ENCODE assay signal across 22 cellular contexts in the genomic region with DNA sequence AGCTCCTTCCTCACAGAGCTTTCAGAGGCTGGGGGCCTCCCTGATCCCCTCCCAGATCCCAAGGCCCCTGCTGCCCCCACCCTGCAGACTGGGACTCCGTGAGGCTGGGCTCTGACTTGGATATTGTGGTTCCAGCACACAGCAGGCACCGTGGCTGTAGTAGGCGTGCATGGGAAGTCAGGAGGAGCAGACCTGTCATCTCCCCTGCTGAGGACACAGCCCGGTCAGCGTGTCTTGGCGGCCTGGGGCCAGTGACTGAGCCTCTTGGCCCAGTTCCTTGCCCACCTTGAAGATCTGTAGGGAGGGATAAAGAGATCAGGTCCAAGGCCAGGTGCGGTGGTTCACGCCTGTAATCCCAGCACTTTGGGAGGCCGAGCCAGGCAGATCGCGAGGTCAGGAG. TPM values are rescaled to one million over a fixed set of nuclear protein-coding genes. Genes with fewer than 3 reads are reported as not detected.
DNase-seq lines count a peak whose midpoint lies in the region; ATAC-seq, FAIRE-seq and TF ChIP-seq lines count a peak whose summit lies in the region.
"Had no signal": no experiment of that assay in that cellular context is flagged by ENCODE, and none has a peak within 500 bp of the region (broad histone marks: within the 10 kb centered on the region; RNA-seq: fewer than 3 reads in every experiment).

No MANE protein-coding gene starts in this region.

- peaks cover 0 to 20% of the 10 kb centered on the region in 2 experiments; a peak in 3 of 5 replicates for H3K27me3 ChIP-seq in HepG2 (ENCODE audit: control insufficient read depth in 1 of 2, insufficient read depth in 2 of 2, low read length in 2 of 2)
- H3K27me3 ChIP-seq in right lobe of liver: no peaks in the 10 kb centered on the region
- H3K27me3 ChIP-seq in K562 (ENCODE audit: control insufficient read depth in 2 of 2, insufficient read depth in 2 of 2, low read length in 2 of 2): no peaks in the 10 kb centered on the region
- no peaks in the 10 kb centered on the region for H3K27me3 ChIP-seq in mesendoderm (ENCODE audit: insufficient read depth, low read length, poor library complexity)
- no peaks in the 10 kb centered on the region for H3K27me3 ChIP-seq in osteoblast (ENCODE audit: insufficient read depth, low read length)
- H3K27me3 ChIP-seq in HAP-1 (ENCODE audit: low read depth): no peaks in the 10 kb centered on the region

- ATAC-seq in HepG2 (peak; percentile 27; the same call in 1 of the 3 replicates), right lobe of liver (no peak), K562 (no peak)
- ATAC-seq: A549, GM12878 had no signal

- no peak overlapping the region for H2BK120ac ChIP-seq in mesendoderm (ENCODE audit: low read depth, low read length)

- TF ChIP-seq EP300 in HepG2 (IDR thresholded peaks at IDR 0.05; ENCODE audit: low read depth in 2 of 2, low read length in 2 of 2) (no peak), HepG2 (CRISPR knock-in tag; IDR thresholded peaks at IDR 0.05; ENCODE audit: borderline replicate concordance) (no peak), K562 (IDR thresholded peaks at IDR 0.05; ENCODE audit: low read length) (no peak)

- H3K79me2 ChIP-seq in HepG2 (ENCODE audit: insufficient read depth, low read length): no peaks in the 10 kb centered on the region
- no peaks in the 10 kb centered on the region for H3K79me2 ChIP-seq in K562 (ENCODE audit: control insufficient read depth, insufficient read depth, low read length)
- no peaks in the 10 kb centered on the region for H3K79me2 ChIP-seq in mesendoderm (ENCODE audit: control insufficient read depth, insufficient read depth, low read length)
- H3K79me2 ChIP-seq in osteoblast (ENCODE audit: insufficient read depth, low read length): no peaks in the 10 kb centered on the region

- H3K9ac ChIP-seq in HepG2 (ENCODE audit: insufficient read depth, low read depth, low read length) (no peak overlapping the region), K562 (ENCODE audit: insufficient read depth in 1 of 2, low read depth in 2 of 2, low read length in 2 of 2) (peak overlapping the region in 1 of 2 experiments; percentile 86; a peak in 2 of 4 replicates), mesendoderm (ENCODE audit: low read length) (no peak overlapping the region)
- H3K9ac ChIP-seq: GM23248 had no signal

- peak overlapping the region; percentile 25 for H3K56ac ChIP-seq in mesendoderm (ENCODE audit: low read length)

- no peak overlapping the region for H3K4ac ChIP-seq in mesendoderm (ENCODE audit: low read depth, low read length)

- H4K8ac ChIP-seq in mesendoderm (ENCODE audit: low read depth, low read length): no peak overlapping the region

- H2BK5ac ChIP-seq in mesendoderm (ENCODE audit: low read length): no peak overlapping the region

- no peak overlapping the region for H3K23ac ChIP-seq in mesendoderm (ENCODE audit: low read length)

- H3K9me1 ChIP-seq in K562 (ENCODE audit: control insufficient read depth, insufficient read depth, low read length): no peaks in the 10 kb centered on the region

- no peak overlapping the region for H2AK5ac ChIP-seq in mesendoderm (ENCODE audit: low read length)

- CTCF ChIA-PET in HepG2 (lab: Yijun Ruan, JAX; ENCODE audit: low intra/inter-chr PET ratio, low total read pairs) (no interaction called here), K562 (lab: Yijun Ruan, JAX; ENCODE audit: low intra/inter-chr PET ratio) (no interaction called here)

- DNase-seq in HepG2 (ENCODE audit: low spot score) (no peak), right lobe of liver (no peak), K562 (ENCODE audit: extremely low read depth in 1 of 4, low spot score in 3 of 4) (no peak), mesendoderm (no peak), osteoblast (ENCODE audit: insufficient read length, low spot score, missing footprints) (peak; percentile 44), HAP-1 (ENCODE audit: low spot score in 2 of 2) (no peak), NCI-H524 treated with DMSO at 0.1 percent for 48 hours (lab: John Stamatoyannopoulos, UW) (no peak), SHP77 treated with DMSO at 0.1 percent for 48 hours (lab: John Stamatoyannopoulos, UW) (no peak)
- DNase-seq: AML-193; Caco-2; CD4-positive, alpha-beta T cell; DMS153; DND-41; EL; GM23248 had no signal

- H3K18ac ChIP-seq in mesendoderm (ENCODE audit: low read length): no peak overlapping the region

- TF ChIP-seq RAD21 in HepG2 (CRISPR knock-in tag; IDR thresholded peaks at IDR 0.05): no peak
- TF ChIP-seq RAD21 in K562 (CRISPR knock-in tag; conservative IDR thresholded peaks at IDR 0.05 in 1 of 2, IDR thresholded peaks at IDR 0.05 in 1 of 2): no peak

- intact Hi-C loops in HepG2 (cut with micrococcal nuclease; ENCODE audit: unreplicated experiment): no loop called here
- intact Hi-C loops in right lobe of liver (cut with DNase I): no loop called here
- intact Hi-C loops in K562 (cut with micrococcal nuclease): no loop called here

- WGBS in HepG2 (ENCODE audit: low lambda C conversion rate): 47% methylated on average over 8 of the region's 11 CpGs
- 87% methylated on average over 7 of the region's 11 CpGs for WGBS in right lobe of liver (ENCODE audit: insufficient coverage, low coverage, low lambda C conversion rate, missing lambda C conversion rate)
- WGBS in K562 (ENCODE audit: insufficient coverage, low coverage, missing lambda C conversion rate): 72% methylated on average over 8 of the region's 11 CpGs
- no CpG with 5 or more reads among the region's 11 CpGs for WGBS in mesendoderm (ENCODE audit: extremely low coverage, insufficient coverage, low lambda C conversion rate)

- H3K27ac ChIP-seq in HepG2 (ENCODE audit: extremely low read length, insufficient read depth, low read length) (no peak overlapping the region), right lobe of liver (no peak overlapping the region), K562 (ENCODE audit: extremely low read depth, low read depth, low read length) (no peak overlapping the region), mesendoderm (ENCODE audit: low read depth, low read length) (no peak overlapping the region), osteoblast (ENCODE audit: low read depth, low read length) (no peak overlapping the region)
- H3K27ac ChIP-seq: 22Rv1, C4-2B, GM23248 had no signal

- in situ Hi-C loops in HepG2 (cut with HindIII; ENCODE audit: extremely low pct_ligation_motif_present, low pct_unique_long_range_greater_than_20kb) (no loop called here), K562 (cut with MboI) (no loop called here), HAP-1 (cut with MboI; ENCODE audit: low sequenced_read_pairs) (no loop called here)

- no peak overlapping the region for H2BK15ac ChIP-seq in mesendoderm (replicated peaks; ENCODE audit: low read depth)

- POLR2A ChIA-PET in HepG2 (lab: Yijun Ruan, JAX) (no interaction called here), K562 (lab: Yijun Ruan, JAX) (interaction anchor here (1.0 kb wide), 1 partner anchor 9 kb away, joined by 3 read pairs; no protein-coding TSS in a partner anchor)

- no peak overlapping the region for H3K4me3 ChIP-seq in HepG2 (replicated peaks in 1 of 3; ENCODE audit: insufficient read depth in 1 of 3, low read depth in 2 of 3, low read length in 3 of 3)
- H3K4me3 ChIP-seq in right lobe of liver: no peak overlapping the region
- no peak overlapping the region for H3K4me3 ChIP-seq in K562
- no peak overlapping the region for H3K4me3 ChIP-seq in mesendoderm (ENCODE audit: low read length)
- no peak overlapping the region for H3K4me3 ChIP-seq in osteoblast (ENCODE audit: insufficient read depth, low read length)
- H3K4me3 ChIP-seq in HAP-1: no peak overlapping the region
- H3K4me3 ChIP-seq: A549, GM12878, GM23248 had no signal

- no peaks in the 10 kb centered on the region for H3K4me1 ChIP-seq in HepG2 (ENCODE audit: insufficient read depth, low read length)
- peaks cover 0 to 9% (median 0%) of the 10 kb centered on the region in 4 donors for H3K4me1 ChIP-seq in right lobe of liver
- peaks cover 11 to 44% of the 10 kb centered on the region in 2 experiments; a peak in 4 of 5 replicates for H3K4me1 ChIP-seq in K562 (replicated peaks in 1 of 2; ENCODE audit: control insufficient read depth in 2 of 2, insufficient read depth in 2 of 2, low read length in 2 of 2)
- H3K4me1 ChIP-seq in mesendoderm (ENCODE audit: control insufficient read depth, low read depth, low read length): no peaks in the 10 kb centered on the region
- H3K4me1 ChIP-seq in osteoblast (ENCODE audit: insufficient read depth, low read length): peaks cover 6% of the 10 kb centered on the region
- no peaks in the 10 kb centered on the region for H3K4me1 ChIP-seq in HAP-1

- no TSS peak for BruUV-seq in HepG2 (replicated peaks; lab: Mats Ljungman, UMichigan)
- BruUV-seq in K562 (replicated peaks; lab: Mats Ljungman, UMichigan): no TSS peak

- no peaks in the 10 kb centered on the region for H4K20me1 ChIP-seq in HepG2 (ENCODE audit: insufficient read depth, low read length)
- no peaks in the 10 kb centered on the region for H4K20me1 ChIP-seq in K562 (replicated peaks; ENCODE audit: control insufficient read depth, insufficient read depth, low read length)
- no peaks in the 10 kb centered on the region for H4K20me1 ChIP-seq in osteoblast (ENCODE audit: insufficient read depth, low read length)

- H3K79me1 ChIP-seq in mesendoderm (ENCODE audit: low read length): no peaks in the 10 kb centered on the region

- no peak for TF ChIP-seq POLR2A in HepG2 (IDR thresholded peaks at IDR 0.05; ENCODE audit: insufficient read depth in 1 of 2, low read depth in 2 of 2, low read length in 2 of 2)
- no peak for TF ChIP-seq POLR2A in right lobe of liver (IDR thresholded peaks at IDR 0.05)
- no peak for TF ChIP-seq POLR2A in K562 (conservative IDR thresholded peaks at IDR 0.05)

- H3K4me2 ChIP-seq in HepG2 (ENCODE audit: low read depth, low read length) (no peak overlapping the region), K562 (ENCODE audit: insufficient read depth, low read length) (no peak overlapping the region), mesendoderm (ENCODE audit: low read length) (no peak overlapping the region), osteoblast (ENCODE audit: insufficient read depth, low read length) (no peak overlapping the region)
- H3K4me2 ChIP-seq: A549 had no signal

- no peak overlapping the region for H2AFZ ChIP-seq in HepG2 (ENCODE audit: low read length)
- 0 out of 2 replicates have a peak overlapping the region, but pooled peaks have one; percentile 59 for H2AFZ ChIP-seq in K562 (ENCODE audit: low read depth, low read length)
- no peak overlapping the region for H2AFZ ChIP-seq in osteoblast (ENCODE audit: low read length)
- H2AFZ ChIP-seq: GM23248 had no signal

- H3K36me3 ChIP-seq in HepG2 (replicated peaks in 1 of 2; ENCODE audit: control insufficient read depth in 1 of 2, insufficient read depth in 2 of 2, low read length in 2 of 2) (no peaks in the 10 kb centered on the region), right lobe of liver (no peaks in the 10 kb centered on the region), K562 (ENCODE audit: control insufficient read depth, insufficient read depth, low read length) (no peaks in the 10 kb centered on the region), mesendoderm (ENCODE audit: control insufficient read depth, insufficient read depth, low read length) (no peaks in the 10 kb centered on the region), osteoblast (ENCODE audit: insufficient read depth, low read length) (no peaks in the 10 kb centered on the region), HAP-1 (replicated peaks) (no peaks in the 10 kb centered on the region)

- no peak for TF ChIP-seq CTCF in HepG2 (CRISPR knock-in tag; IDR thresholded peaks at IDR 0.05)
- TF ChIP-seq CTCF in right lobe of liver (IDR thresholded peaks at IDR 0.05): no peak
- TF ChIP-seq CTCF in K562 (IDR thresholded peaks at IDR 0.05 in 2 of 3, conservative IDR thresholded peaks at IDR 0.05 in 1 of 3; ENCODE audit: insufficient read depth in 2 of 3, low read depth in 1 of 3, low read length in 3 of 3): no peak
- no peak for TF ChIP-seq CTCF in osteoblast (IDR thresholded peaks at IDR 0.05; ENCODE audit: extremely low read depth, low read depth, low read length)

- H3K9me3 ChIP-seq in HepG2 (ENCODE audit: low read length) (no peaks in the 10 kb centered on the region), right lobe of liver (no peaks in the 10 kb centered on the region), K562 (replicated peaks; ENCODE audit: control insufficient read depth, insufficient read depth, low read depth, low read length) (no peaks in the 10 kb centered on the region), osteoblast (ENCODE audit: low read depth, low read length) (no peaks in the 10 kb centered on the region), HAP-1 (no peaks in the 10 kb centered on the region)
- H3K9me3 ChIP-seq: A549, Caco-2 had no signal

- no peak overlapping the region for H4K5ac ChIP-seq in mesendoderm (ENCODE audit: low read length)

- FAIRE-seq in HepG2 (lab: Jason Lieb, UNC) (no peak), K562 (lab: Jason Lieb, UNC) (no peak)
- FAIRE-seq: A549, GM12878, GM19239, H54, HTR-8/SVneo had no signal

RNA-seq across cellular contexts. Expression of a gene that starts 15.1 kb away (rescaled TPM):
- total RNA-seq in HepG2 (2016; rRNA removed; fragmentation: Illumina TruSeq; extraction: Trizol): 983 and 1,099 TPM in 2 replicates
- 406 and 413 TPM in 2 replicates for total RNA-seq in HepG2 (2016; cell fraction: cytosol; rRNA removed; fragmentation: Illumina TruSeq; extraction: Trizol; ENCODE audit: low read depth)
- 966 and 972 TPM in 2 replicates for total RNA-seq in HepG2 (2016; cell fraction: insoluble cytoplasmic fraction; rRNA removed; fragmentation: Illumina TruSeq; extraction: Trizol)
- 815 and 929 TPM in 2 replicates for total RNA-seq in HepG2 (2016; cell fraction: membrane; rRNA removed; fragmentation: Illumina TruSeq; extraction: Trizol)
- total RNA-seq in HepG2 (2016; cell fraction: nucleus; rRNA removed; fragmentation: Illumina TruSeq; extraction: Trizol): 668 and 755 TPM in 2 replicates
- 984 and 1,160 TPM in 2 replicates for polyA plus RNA-seq in HepG2 (2011; rRNA removed)
- 567 and 620 TPM in 2 replicates for polyA plus RNA-seq in HepG2 (2011; cell fraction: cytosol; rRNA removed)
- 1,565 and 1,995 TPM in 2 replicates for polyA plus RNA-seq in HepG2 (2011; cell fraction: nucleus; rRNA removed)
- polyA plus RNA-seq in HepG2 (2012): 984 and 1,070 TPM in 2 replicates
- polyA plus RNA-seq in HepG2 (2016; cell fraction: cytosol; fragmentation: Illumina TruSeq; extraction: Trizol; ENCODE audit: low read depth): 510 and 558 TPM in 2 replicates
- polyA plus RNA-seq in HepG2 (2016; cell fraction: insoluble cytoplasmic fraction; fragmentation: Illumina TruSeq; extraction: Trizol; ENCODE audit: low read depth): 1,764 and 2,207 TPM in 2 replicates
- 1,095 and 1,097 TPM in 2 replicates for polyA plus RNA-seq in HepG2 (2016; cell fraction: membrane; fragmentation: Illumina TruSeq; extraction: Trizol; ENCODE audit: low read depth)
- 1,747 and 1,824 TPM in 2 replicates for polyA plus RNA-seq in HepG2 (2016; cell fraction: nucleus; fragmentation: Illumina TruSeq; extraction: Trizol; ENCODE audit: insufficient read depth, low read depth)
- polyA minus RNA-seq in HepG2 (2011; rRNA and poly(A)+ RNA removed; ENCODE audit: low replicate concordance): 2,677 and 2,857 TPM in 2 replicates
- polyA minus RNA-seq in HepG2 (2011; cell fraction: cytosol; rRNA and poly(A)+ RNA removed): 1,014 and 1,055 TPM in 2 replicates
- polyA minus RNA-seq in HepG2 (2011; cell fraction: nucleus; rRNA and poly(A)+ RNA removed): 329 and 574 TPM in 2 replicates
- 1,000 to 10,000 TPM; 1,195 to 2,421 (median 1,468) TPM for total RNA-seq in right lobe of liver
- 442 and 814 TPM in 2 replicates for total RNA-seq in K562 (2011; cell fraction: chromatin; rRNA removed; ENCODE audit: low replicate concordance)
- total RNA-seq in K562 (2011; cell fraction: nucleolus; rRNA removed): 822 and 827 TPM in 2 replicates
- 612 and 733 TPM in 2 replicates for total RNA-seq in K562 (2011; cell fraction: nucleoplasm; rRNA removed)
- total RNA-seq in K562 (2014; rRNA removed): 1,050 and 1,578 TPM in 2 replicates
- total RNA-seq in K562 (2014; rRNA removed; fragmentation: Illumina TruSeq; extraction: Trizol): 1,330 and 1,372 TPM in 2 replicates
- 1,064 and 1,131 TPM in 2 replicates for total RNA-seq in K562 (2015; rRNA removed; fragmentation: Illumina TruSeq; extraction: Trizol)
- total RNA-seq in K562 (2021): 3,434 and 3,475 TPM in 2 replicates
- 394 and 1,035 TPM in 2 replicates for polyA plus RNA-seq in K562 (2011; rRNA removed)
- 886 and 917 TPM in 2 replicates for polyA plus RNA-seq in K562 (2011; cell fraction: cytosol; rRNA removed)
- 1,199 and 1,212 TPM in 2 replicates for polyA plus RNA-seq in K562 (2011; cell fraction: nucleus; rRNA removed)
- polyA plus RNA-seq in K562 (2012): 3,171 and 3,886 TPM in 2 replicates
- polyA plus RNA-seq in K562 (2014; fragmentation: Illumina TruSeq; extraction: Trizol): 3,161 and 3,227 TPM in 2 replicates
- polyA plus RNA-seq in K562 (2014; fragmentation: Nextera tagmentation; extraction: Ambion mirVana): 1,000 to 10,000 TPM; 1,484 to 2,232 TPM
- 1,030 and 1,055 TPM in 2 replicates for polyA plus RNA-seq in K562 (2014; rRNA removed)
- 535 and 828 TPM in 2 replicates for polyA minus RNA-seq in K562 (2011; rRNA and poly(A)+ RNA removed)
- 1,311 and 2,256 TPM in 2 replicates for polyA minus RNA-seq in K562 (2011; cell fraction: cytosol; rRNA and poly(A)+ RNA removed)
- 373 and 553 TPM in 2 replicates for polyA minus RNA-seq in K562 (2011; cell fraction: nucleus; rRNA and poly(A)+ RNA removed)
- 13,565 TPM for polyA plus RNA-seq in mesendoderm (2013, experiment 1 of 2)
- 13,705 TPM for polyA plus RNA-seq in mesendoderm (2013, experiment 2 of 2)
- 3,672 and 4,357 TPM in 2 replicates for total RNA-seq in osteoblast

RNA-seq across cellular contexts. Expression of a gene that starts 31.9 kb away (rescaled TPM):
- total RNA-seq in HepG2 (2016; rRNA removed; fragmentation: Illumina TruSeq; extraction: Trizol) (3.9 TPM in 2 replicates), right lobe of liver (1 to 10 TPM; 3.5 to 8.5 (median 4.7) TPM), K562 (2014; rRNA removed) (3.5 and 4.5 TPM in 2 replicates), K562 (2014; rRNA removed; fragmentation: Illumina TruSeq; extraction: Trizol) (1.4 and 1.5 TPM in 2 replicates), K562 (2015; rRNA removed; fragmentation: Illumina TruSeq; extraction: Trizol) (2.6 and 2.7 TPM in 2 replicates), K562 (2021) (13.4 and 14.2 TPM in 2 replicates), osteoblast (8.8 and 9.4 TPM in 2 replicates)
- 1.1 and 1.6 TPM in 2 replicates for total RNA-seq in HepG2 (2016; cell fraction: cytosol; rRNA removed; fragmentation: Illumina TruSeq; extraction: Trizol; ENCODE audit: low read depth)
- total RNA-seq in HepG2 (2016; cell fraction: insoluble cytoplasmic fraction; rRNA removed; fragmentation: Illumina TruSeq; extraction: Trizol): 3.7 and 4.0 TPM in 2 replicates
- total RNA-seq in HepG2 (2016; cell fraction: membrane; rRNA removed; fragmentation: Illumina TruSeq; extraction: Trizol): 1.5 and 2.0 TPM in 2 replicates
- 2.9 and 3.3 TPM in 2 replicates for total RNA-seq in HepG2 (2016; cell fraction: nucleus; rRNA removed; fragmentation: Illumina TruSeq; extraction: Trizol)
- polyA plus RNA-seq in HepG2 (2011; rRNA removed) (1.1 and 1.5 TPM in 2 replicates), K562 (2011; rRNA removed) (1.2 and 3.0 TPM in 2 replicates), K562 (2014; fragmentation: Illumina TruSeq; extraction: Trizol) (2.2 and 3.2 TPM in 2 replicates), K562 (2014; fragmentation: Nextera tagmentation; extraction: Ambion mirVana) (under 1 TPM; 0.25 to 0.31 TPM), K562 (2014; rRNA removed) (5.2 and 5.7 TPM in 2 replicates)
- 0.63 and 1.1 TPM in 2 replicates for polyA plus RNA-seq in HepG2 (2011; cell fraction: cytosol; rRNA removed)
- 4.2 and 7.3 TPM in 2 replicates for polyA plus RNA-seq in HepG2 (2011; cell fraction: nucleus; rRNA removed)
- 1.5 and 2.0 TPM in 2 replicates for polyA plus RNA-seq in HepG2 (2012)
- 0.17 and 0.19 TPM in 2 replicates for polyA plus RNA-seq in HepG2 (2016; cell fraction: cytosol; fragmentation: Illumina TruSeq; extraction: Trizol; ENCODE audit: low read depth)
- 1.4 and 2.4 TPM in 2 replicates for polyA plus RNA-seq in HepG2 (2016; cell fraction: insoluble cytoplasmic fraction; fragmentation: Illumina TruSeq; extraction: Trizol; ENCODE audit: low read depth)
- polyA plus RNA-seq in HepG2 (2016; cell fraction: membrane; fragmentation: Illumina TruSeq; extraction: Trizol; ENCODE audit: low read depth): 0.11 and 0.30 TPM in 2 replicates
- 2.1 and 2.5 TPM in 2 replicates for polyA plus RNA-seq in HepG2 (2016; cell fraction: nucleus; fragmentation: Illumina TruSeq; extraction: Trizol; ENCODE audit: insufficient read depth, low read depth)
- 9.2 and 12.0 TPM in 2 replicates for polyA minus RNA-seq in HepG2 (2011; rRNA and poly(A)+ RNA removed; ENCODE audit: low replicate concordance)
- polyA minus RNA-seq in HepG2 (2011; cell fraction: cytosol; rRNA and poly(A)+ RNA removed): 3.7 and 4.0 TPM in 2 replicates
- 4.1 and 4.5 TPM in 2 replicates for polyA minus RNA-seq in HepG2 (2011; cell fraction: nucleus; rRNA and poly(A)+ RNA removed)
- 15.8 and 38.3 TPM in 2 replicates for total RNA-seq in K562 (2011; cell fraction: chromatin; rRNA removed; ENCODE audit: low replicate concordance)
- 22.5 and 24.8 TPM in 2 replicates for total RNA-seq in K562 (2011; cell fraction: nucleolus; rRNA removed)
- total RNA-seq in K562 (2011; cell fraction: nucleoplasm; rRNA removed): 13.9 and 14.8 TPM in 2 replicates
- 2.0 and 4.8 TPM in 2 replicates for polyA plus RNA-seq in K562 (2011; cell fraction: cytosol; rRNA removed)
- polyA plus RNA-seq in K562 (2011; cell fraction: nucleus; rRNA removed): 3.8 and 7.6 TPM in 2 replicates
- polyA plus RNA-seq in K562 (2012): 5.4 and 6.2 TPM in 2 replicates
- polyA minus RNA-seq in K562 (2011; rRNA and poly(A)+ RNA removed): 1.7 and 2.2 TPM in 2 replicates
- polyA minus RNA-seq in K562 (2011; cell fraction: cytosol; rRNA and poly(A)+ RNA removed): 5.8 and 6.3 TPM in 2 replicates
- polyA minus RNA-seq in K562 (2011; cell fraction: nucleus; rRNA and poly(A)+ RNA removed): 5.0 and 6.2 TPM in 2 replicates
- polyA plus RNA-seq in mesendoderm (2013, experiment 1 of 2): 7.9 TPM
- 7.9 TPM for polyA plus RNA-seq in mesendoderm (2013, experiment 2 of 2)

RNA-seq across cellular contexts. Expression of a gene that starts 47.1 kb away (rescaled TPM):
- total RNA-seq in HepG2 (2016; rRNA removed; fragmentation: Illumina TruSeq; extraction: Trizol) (35.5 and 44.0 TPM in 2 replicates), right lobe of liver (10 to 100 TPM in 5 of 6 experiments, 1 to 10 TPM in 1; 9.1 to 26.2 (median 11.9) TPM), K562 (2014; rRNA removed) (265 and 319 TPM in 2 replicates), K562 (2014; rRNA removed; fragmentation: Illumina TruSeq; extraction: Trizol) (20.9 and 29.5 TPM in 2 replicates), K562 (2015; rRNA removed; fragmentation: Illumina TruSeq; extraction: Trizol) (95.1 and 107 TPM in 2 replicates), K562 (2021) (414 and 417 TPM in 2 replicates), osteoblast (163 and 182 TPM in 2 replicates)
- total RNA-seq in HepG2 (2016; cell fraction: cytosol; rRNA removed; fragmentation: Illumina TruSeq; extraction: Trizol; ENCODE audit: low read depth): 6.4 and 7.4 TPM in 2 replicates
- total RNA-seq in HepG2 (2016; cell fraction: insoluble cytoplasmic fraction; rRNA removed; fragmentation: Illumina TruSeq; extraction: Trizol): 32.0 and 43.8 TPM in 2 replicates
- 20.9 and 22.0 TPM in 2 replicates for total RNA-seq in HepG2 (2016; cell fraction: membrane; rRNA removed; fragmentation: Illumina TruSeq; extraction: Trizol)
- total RNA-seq in HepG2 (2016; cell fraction: nucleus; rRNA removed; fragmentation: Illumina TruSeq; extraction: Trizol): 21.3 and 24.5 TPM in 2 replicates
- polyA plus RNA-seq in HepG2 (2011; rRNA removed) (21.2 and 29.0 TPM in 2 replicates), K562 (2011; rRNA removed) (38.7 and 106 TPM in 2 replicates), K562 (2014; fragmentation: Illumina TruSeq; extraction: Trizol) (64.1 and 142 TPM in 2 replicates), K562 (2014; fragmentation: Nextera tagmentation; extraction: Ambion mirVana) (1 to 10 TPM in 1 of 2 experiments, under 1 TPM in 1; 0.70 to 1.2 TPM), K562 (2014; rRNA removed) (186 and 202 TPM in 2 replicates)
- polyA plus RNA-seq in HepG2 (2011; cell fraction: cytosol; rRNA removed): 21.0 and 36.3 TPM in 2 replicates
- 41.0 and 50.2 TPM in 2 replicates for polyA plus RNA-seq in HepG2 (2011; cell fraction: nucleus; rRNA removed)
- 7.3 and 18.5 TPM in 2 replicates for polyA plus RNA-seq in HepG2 (2012)
- polyA plus RNA-seq in HepG2 (2016; cell fraction: cytosol; fragmentation: Illumina TruSeq; extraction: Trizol; ENCODE audit: low read depth): 10.2 and 10.8 TPM in 2 replicates
- 58.7 and 73.9 TPM in 2 replicates for polyA plus RNA-seq in HepG2 (2016; cell fraction: insoluble cytoplasmic fraction; fragmentation: Illumina TruSeq; extraction: Trizol; ENCODE audit: low read depth)
- polyA plus RNA-seq in HepG2 (2016; cell fraction: membrane; fragmentation: Illumina TruSeq; extraction: Trizol; ENCODE audit: low read depth): 22.3 and 24.1 TPM in 2 replicates
- 53.5 and 58.8 TPM in 2 replicates for polyA plus RNA-seq in HepG2 (2016; cell fraction: nucleus; fragmentation: Illumina TruSeq; extraction: Trizol; ENCODE audit: insufficient read depth, low read depth)
- 66.5 and 90.1 TPM in 2 replicates for polyA minus RNA-seq in HepG2 (2011; rRNA and poly(A)+ RNA removed; ENCODE audit: low replicate concordance)
- polyA minus RNA-seq in HepG2 (2011; cell fraction: cytosol; rRNA and poly(A)+ RNA removed): 43.7 and 53.5 TPM in 2 replicates
- polyA minus RNA-seq in HepG2 (2011; cell fraction: nucleus; rRNA and poly(A)+ RNA removed): 12.7 and 16.4 TPM in 2 replicates
- total RNA-seq in K562 (2011; cell fraction: chromatin; rRNA removed; ENCODE audit: low replicate concordance): 24.2 and 122 TPM in 2 replicates
- total RNA-seq in K562 (2011; cell fraction: nucleolus; rRNA removed): 145 and 156 TPM in 2 replicates
- 58.0 and 62.1 TPM in 2 replicates for total RNA-seq in K562 (2011; cell fraction: nucleoplasm; rRNA removed)
- polyA plus RNA-seq in K562 (2011; cell fraction: cytosol; rRNA removed): 83.6 and 256 TPM in 2 replicates
- 66.4 and 105 TPM in 2 replicates for polyA plus RNA-seq in K562 (2011; cell fraction: nucleus; rRNA removed)
- 253 and 255 TPM in 2 replicates for polyA plus RNA-seq in K562 (2012)
- polyA minus RNA-seq in K562 (2011; rRNA and poly(A)+ RNA removed): 23.1 and 29.3 TPM in 2 replicates
- 186 and 269 TPM in 2 replicates for polyA minus RNA-seq in K562 (2011; cell fraction: cytosol; rRNA and poly(A)+ RNA removed)
- 66.0 and 87.2 TPM in 2 replicates for polyA minus RNA-seq in K562 (2011; cell fraction: nucleus; rRNA and poly(A)+ RNA removed)
- 429 TPM for polyA plus RNA-seq in mesendoderm (2013, experiment 1 of 2)
- 421 TPM for polyA plus RNA-seq in mesendoderm (2013, experiment 2 of 2)
